In genomic region chr3:53114011-53114400, GRCh38 we compare ENCODE assay signal across 8 cellular contexts. TPM values are rescaled to one million over a fixed set of nuclear protein-coding genes. Genes with fewer than 3 reads are reported as not detected.
DNase-seq lines count a peak whose midpoint lies in the region; ATAC-seq and TF ChIP-seq lines count a peak whose summit lies in the region.

No MANE protein-coding gene starts in this region.

- peaks cover 2% of the 10 kb centered on the region for H3K9me3 Mint-ChIP-seq in activated CD4-positive, alpha-beta T cell treated with anti-CD3 and anti-CD28 coated beads, Interleukin-2, amount 10 ng/mL, durations not matched to agents 24 days and 14 days

- no peaks in the 10 kb centered on the region for H3K27me3 ChIP-seq in right lobe of liver

- H3K27ac ChIP-seq in right lobe of liver: no peak overlapping the region

- H3K27ac Mint-ChIP-seq in activated CD4-positive, alpha-beta T cell treated with anti-CD3 and anti-CD28 coated beads, Interleukin-2, amount 10 ng/mL, durations not matched to agents 24 days and 14 days: no peak overlapping the region

- intact Hi-C loops in activated CD4-positive, alpha-beta T cell treated with anti-CD3 and anti-CD28 coated beads, Interleukin-2, amount 10 ng/mL, durations not matched to agents 24 days and 14 days (cut with micrococcal nuclease): loop anchor here (1.0 kb wide), 2 partner anchors 16 to 82 kb away; partner anchors contain the start of gene RFT1
- intact Hi-C loops in right lobe of liver (cut with DNase I): no loop called here

- peaks cover 27% of the 10 kb centered on the region for H3K36me3 Mint-ChIP-seq in activated CD4-positive, alpha-beta T cell treated with anti-CD3 and anti-CD28 coated beads, Interleukin-2, amount 10 ng/mL, durations not matched to agents 24 days and 14 days (ENCODE audit: low read depth)

- H3K4me3 Mint-ChIP-seq in activated CD4-positive, alpha-beta T cell treated with anti-CD3 and anti-CD28 coated beads, Interleukin-2, amount 10 ng/mL, durations not matched to agents 24 days and 14 days: no peak overlapping the region

- no peaks in the 10 kb centered on the region for H3K27me3 Mint-ChIP-seq in activated CD4-positive, alpha-beta T cell treated with anti-CD3 and anti-CD28 coated beads, Interleukin-2, amount 10 ng/mL, durations not matched to agents 24 days and 14 days

- DNase-seq in GM12865 (ENCODE audit: low read depth): peak; percentile 86
- peak; percentile 7 for DNase-seq in NCI-H510A (lab: John Stamatoyannopoulos, UW)
- peak; percentile 95 for DNase-seq in activated CD4-positive, alpha-beta T cell treated with anti-CD3 and anti-CD28 coated beads, Interleukin-2, amount 10 ng/mL, durations not matched to agents 24 days and 14 days
- peak; percentile 75 for DNase-seq in dedifferentiated amniotic fluid mesenchymal stem cell (ENCODE audit: extremely low spot score)
- peak; percentile 61 to 79 (median 77) for DNase-seq in right lobe of liver
- DNase-seq in stimulated activated CD4-positive, alpha-beta T cell treated with anti-CD3 and anti-CD28 coated beads, Interleukin-4, amount 100 ng/mL, for 4 hours: peak; percentile 69

- H3K4me3 ChIP-seq in GM12865 (ENCODE audit: low read depth, low read length) (no peak overlapping the region), right lobe of liver (no peak overlapping the region)

- H3K4me1 ChIP-seq in right lobe of liver: peaks cover 0 to 14% (median 0%) of the 10 kb centered on the region in 4 donors

- H3K9me3 ChIP-seq in right lobe of liver: no peaks in the 10 kb centered on the region

- 20% methylated on average over 3 of the region's 5 CpGs for WGBS in right lobe of liver (ENCODE audit: insufficient coverage, low coverage, low lambda C conversion rate, missing lambda C conversion rate)

- H3K36me3 ChIP-seq in right lobe of liver: peaks cover 0 to 36% (median 8%) of the 10 kb centered on the region in 4 donors

- TF ChIP-seq POLR2A in right lobe of liver (IDR thresholded peaks at IDR 0.05): no peak

- peaks cover 15% of the 10 kb centered on the region for H3K4me1 Mint-ChIP-seq in activated CD4-positive, alpha-beta T cell treated with anti-CD3 and anti-CD28 coated beads, Interleukin-2, amount 10 ng/mL, durations not matched to agents 24 days and 14 days

- ATAC-seq in HG03039 (IDR thresholded peaks at IDR 0.05; ENCODE audit: unreplicated experiment) (peak; percentile 51), right lobe of liver (peak; percentile 87 to 90 (median 89)), GM18858 (IDR thresholded peaks at IDR 0.05; ENCODE audit: unreplicated experiment) (no peak)

- TF ChIP-seq CTCF in GM12865 (IDR thresholded peaks at IDR 0.05; ENCODE audit: insufficient read depth, low read depth, low read length, missing control alignments) (peak; percentile 98), right lobe of liver (IDR thresholded peaks at IDR 0.05) (peak; percentile 85 to 90 (median 87))

RNA-seq across cellular contexts. Expression of gene RFT1, which starts 16.2 kb away (rescaled TPM):
- 47.4 and 47.6 TPM in 2 replicates for total RNA-seq in activated CD4-positive, alpha-beta T cell treated with anti-CD3 and anti-CD28 coated beads, Interleukin-2, amount 10 ng/mL, durations not matched to agents 24 days and 14 days
- 10 to 100 TPM in 4 of 6 experiments, 1 to 10 TPM in 2; 9.3 to 12.4 (median 10.4) TPM for total RNA-seq in right lobe of liver

RNA-seq across cellular contexts. Expression of gene PRKCD, which starts 47.0 kb away (rescaled TPM):
- total RNA-seq in activated CD4-positive, alpha-beta T cell treated with anti-CD3 and anti-CD28 coated beads, Interleukin-2, amount 10 ng/mL, durations not matched to agents 24 days and 14 days: 28.1 and 28.8 TPM in 2 replicates
- 1 to 10 TPM; 3.5 to 8.3 (median 5.1) TPM for total RNA-seq in right lobe of liver

Comparison
In these comparisons a context has a peak if more than half of its experiments do, and no peak if none do; other contexts are left out.
1. DNase-seq: peak in every context shown above with its lines; median percentile 95 in activated CD4-positive, alpha-beta T cell treated with anti-CD3 and anti-CD28 coated beads, Interleukin-2, amount 10 ng/mL, durations not matched to agents 24 days and 14 days; 86 in GM12865; 77 in right lobe of liver; 75 in dedifferentiated amniotic fluid mesenchymal stem cell; 69 in stimulated activated CD4-positive, alpha-beta T cell treated with anti-CD3 and anti-CD28 coated beads, Interleukin-4, amount 100 ng/mL, for 4 hours; 7 in NCI-H510A.